9 cellular contexts compared by ENCODE assay signal in genomic region chr3:138434875-138435772, GRCh38. TPM values are rescaled to one million over a fixed set of nuclear protein-coding genes. Genes with fewer than 3 reads are reported as not detected.
DNase-seq lines count a peak whose midpoint lies in the region; ATAC-seq, FAIRE-seq and TF ChIP-seq lines count a peak whose summit lies in the region.
"Had no signal": no experiment of that assay in that cellular context is flagged by ENCODE, and none has a peak within 500 bp of the region (broad histone marks: within the 10 kb centered on the region; RNA-seq: fewer than 3 reads in every experiment).

No MANE protein-coding gene starts in this region.

- no peak overlapping the region for H3K18ac ChIP-seq in trophoblast cell (ENCODE audit: low read length)

- peak overlapping the region in 2 of 12 donors; percentile 18 to 56 for H3K27ac ChIP-seq in heart left ventricle
- no peak overlapping the region for H3K27ac ChIP-seq in trophoblast cell (ENCODE audit: low read depth, low read length)

- H3K27ac Mint-ChIP-seq in T-helper 17 cell = no peak overlapping the region

- no peak for TF ChIP-seq CTCF in heart left ventricle (IDR thresholded peaks at IDR 0.05)

- H3K4me2 ChIP-seq in trophoblast cell (ENCODE audit: low read length) = peak overlapping the region; percentile 77

- peaks cover 8% of the 10 kb centered on the region for H3K4me1 Mint-ChIP-seq in T-helper 17 cell

- ATAC-seq in T-helper 17 cell (peak; percentile 46), heart left ventricle (peak in 2 of 4 donors; percentile 4 to 18), GM19395 (IDR thresholded peaks at IDR 0.05; ENCODE audit: unreplicated experiment) (no peak), GM19324 (IDR thresholded peaks at IDR 0.05; ENCODE audit: low FRiP score, unreplicated experiment) (no peak)

- TF ChIP-seq POLR2A in heart left ventricle (IDR thresholded peaks at IDR 0.05) (no peak), GM12892 (IDR thresholded peaks at IDR 0.05; ENCODE audit: low read depth, low read length) (no peak)

- DNase-seq in NCI-H2081 (lab: John Stamatoyannopoulos, UW) = peak; percentile 31 to 39
- DNase-seq in NCI-H2081 treated with DMSO at 0.1 percent for 48 hours (lab: John Stamatoyannopoulos, UW) = no peak
- DNase-seq in T-helper 17 cell = no peak
- DNase-seq in heart left ventricle = no peak
- peak; percentile 61 to 70 for DNase-seq in trophoblast cell
- no peak for DNase-seq in GM12892 (ENCODE audit: insufficient read length)
- DNase-seq: DND-41 had no signal

- intact Hi-C loops in heart left ventricle (cut with DNase I) = no loop called here

- peak overlapping the region; percentile 20 for H2AFZ ChIP-seq in trophoblast cell (ENCODE audit: insufficient read depth, low read length, poor library complexity)

- peak overlapping the region; percentile 49 for H3K9ac ChIP-seq in trophoblast cell (ENCODE audit: low read length)

- H3K9me3 ChIP-seq in T-helper 17 cell (ENCODE audit: control insufficient read depth, low read length, poor library complexity, severe bottlenecking) = no peaks in the 10 kb centered on the region
- H3K9me3 ChIP-seq in heart left ventricle = no peaks in the 10 kb centered on the region
- peaks cover 15% of the 10 kb centered on the region for H3K9me3 ChIP-seq in trophoblast cell (ENCODE audit: insufficient read depth, low read depth, low read length)

- H4K8ac ChIP-seq in trophoblast cell (ENCODE audit: low read depth, low read length) = peak overlapping the region; percentile 14

- no peak overlapping the region for H2BK5ac ChIP-seq in trophoblast cell (ENCODE audit: low read depth, low read length, poor library complexity)

- H3K23ac ChIP-seq in trophoblast cell (ENCODE audit: low read length) = no peak overlapping the region

- no peak overlapping the region for H2BK12ac ChIP-seq in trophoblast cell (ENCODE audit: low read length)

- peaks cover 67% of the 10 kb centered on the region for H3K27me3 Mint-ChIP-seq in T-helper 17 cell

- H3K36me3 ChIP-seq in heart left ventricle (no peaks in the 10 kb centered on the region), trophoblast cell (ENCODE audit: control insufficient read depth in 1 of 2, insufficient read depth in 2 of 2, low read length in 2 of 2) (no peaks in the 10 kb centered on the region)

- H3K27me3 ChIP-seq in heart left ventricle (peaks cover 0 to 42% (median 10%) of the 10 kb centered on the region in 9 donors), trophoblast cell (ENCODE audit: insufficient read depth, low read length) (peaks cover 15% of the 10 kb centered on the region)

- H2BK120ac ChIP-seq in trophoblast cell (ENCODE audit: insufficient read depth, low read length, poor library complexity) = no peak overlapping the region

- H3K4me1 ChIP-seq in heart left ventricle (peaks cover 0 to 29% (median 16%) of the 10 kb centered on the region in 12 donors), trophoblast cell (ENCODE audit: control insufficient read depth in 1 of 2, insufficient read depth in 2 of 2, low read length in 2 of 2) (peaks cover 21 to 28% of the 10 kb centered on the region in 2 experiments)

- peaks cover 12% of the 10 kb centered on the region for H3K79me1 ChIP-seq in trophoblast cell (ENCODE audit: low read length)

- no peak overlapping the region for H3K14ac ChIP-seq in trophoblast cell (ENCODE audit: low read length)

- no peaks in the 10 kb centered on the region for H3K79me2 ChIP-seq in trophoblast cell (ENCODE audit: control insufficient read depth, insufficient read depth, low read length, poor library complexity)

- H3K36me3 Mint-ChIP-seq in T-helper 17 cell (ENCODE audit: low read depth) = peaks cover 2% of the 10 kb centered on the region

- 1 to 6% (median 3%) methylated on average over 32 to 78 of the region's 78 CpGs for WGBS in heart left ventricle, 4 donors
- WGBS in trophoblast cell (ENCODE audit: extremely low coverage, insufficient coverage, insufficient read length) = no CpG with 5 or more reads among the region's 78 CpGs

- no peak overlapping the region for H2AK5ac ChIP-seq in trophoblast cell (ENCODE audit: low read length)

- H3K4me3 ChIP-seq in heart left ventricle (peak overlapping the region; percentile 35 to 65 (median 55)), trophoblast cell (ENCODE audit: low read depth, low read length) (peak overlapping the region; percentile 71)

- FAIRE-seq in GM12892 (lab: Jason Lieb, UNC) = no peak

- no peak overlapping the region for H4K12ac ChIP-seq in trophoblast cell (ENCODE audit: low read depth, low read length)

- peak overlapping the region; percentile 8 for H4K91ac ChIP-seq in trophoblast cell (ENCODE audit: low read depth, low read length)

- H3K4ac ChIP-seq in trophoblast cell (ENCODE audit: low read depth, low read length) = no peak overlapping the region

- H3K4me3 Mint-ChIP-seq in T-helper 17 cell = peak overlapping the region; percentile 82

RNA-seq across cellular contexts. Expression of gene ESYT3, which starts 0.7 kb away (rescaled TPM):
- under 1 TPM in 1 of 2 donors, not detected in 1; 0.40 TPM for total RNA-seq in T-helper 17 cell
- total RNA-seq in heart left ventricle = 1 to 10 TPM in 6 of 9 donors, under 1 TPM in 3; 0.87 to 2.7 (median 1.7) TPM
- polyA plus RNA-seq in heart left ventricle = 1 to 10 TPM in 1 of 2 donors, under 1 TPM in 1; 0.42 to 1.0 TPM
- polyA plus RNA-seq in trophoblast cell (2013) = 5.0 and 5.6 TPM in 2 replicates
- polyA plus RNA-seq in GM12892 (2012; ENCODE audit: missing spikeins) = not detected

Comparison
In these comparisons a context has a peak if more than half of its experiments do, and no peak if none do; other contexts are left out.
1. DNase-seq: peak in NCI-H2081 (2 of 2) and trophoblast cell (2 of 2); none in NCI-H2081 treated with DMSO at 0.1 percent for 48 hours (single experiment), T-helper 17 cell (0 of 3), heart left ventricle (0 of 5) and GM12892 (single experiment).